Comparison of ENCODE assay signal across 8 cellular contexts in genomic region chr6:32154514-32155161, GRCh38.
DNase-seq lines count a peak whose midpoint lies in the region; TF ChIP-seq lines count a peak whose summit lies in the region.

No MANE protein-coding gene starts in this region.

- TF ChIP-seq POLR2A in erythroblast (IDR thresholded peaks at IDR 0.05; ENCODE audit: low read length) = peak; percentile 76

- H3K9me3 ChIP-seq in NT2/D1 (ENCODE audit: insufficient read depth, low read length) (no peaks in the 10 kb centered on the region), muscle layer of duodenum (ENCODE audit: control insufficient read depth in 1 of 2, low read length in 2 of 2) (no peaks in the 10 kb centered on the region), subcutaneous abdominal adipose tissue (ENCODE audit: control insufficient read depth in 5 of 5, low read length in 5 of 5) (no peaks in the 10 kb centered on the region)

- H3K4me3 ChIP-seq in GM12864 (ENCODE audit: low read depth, low read length) (peak overlapping the region; percentile 57), NT2/D1 (ENCODE audit: insufficient read length, low read depth) (peak overlapping the region; percentile 84), muscle layer of duodenum (ENCODE audit: low read depth in 1 of 2, low read length in 2 of 2) (peak overlapping the region; percentile 86 to 93), subcutaneous abdominal adipose tissue (ENCODE audit: low read depth in 1 of 5, low read length in 5 of 5) (peak overlapping the region; percentile 91 to 96 (median 94))

- no peak for DNase-seq in GM12864 (ENCODE audit: low read depth)
- DNase-seq in HK-2 (ENCODE audit: unreplicated experiment) = peak; percentile 63
- no peak for DNase-seq in NT2/D1 (ENCODE audit: low read depth, low spot score)
- peak; percentile 66 for DNase-seq in activated T-cell treated with anti-CD3 and anti-CD28 coated beads, Interleukin-2, amount 50 U/mL, for 1 hour
- DNase-seq in erythroblast (lab: John Stamatoyannopoulos, UW) = peak in 1 of 2 experiments; percentile 90
- DNase-seq in retina = no peak

- H3K9ac ChIP-seq in NT2/D1 (ENCODE audit: insufficient read length, low read depth) (peak overlapping the region; percentile 93), subcutaneous abdominal adipose tissue (ENCODE audit: low read length in 5 of 5) (peak overlapping the region; percentile 57 to 85 (median 77))

- H3K27ac ChIP-seq in muscle layer of duodenum (ENCODE audit: low read length) (peak overlapping the region; percentile 82), subcutaneous abdominal adipose tissue (ENCODE audit: low read depth, low read length) (peak overlapping the region; percentile 90)

- H3K4me1 ChIP-seq in NT2/D1 (ENCODE audit: insufficient read depth, insufficient read length) = peaks cover 4% of the 10 kb centered on the region
- peaks cover 6 to 48% of the 10 kb centered on the region in 2 donors for H3K4me1 ChIP-seq in muscle layer of duodenum (ENCODE audit: control insufficient read depth in 1 of 2, insufficient read depth in 2 of 2, low read length in 2 of 2)
- peaks cover 0 to 41% (median 39%) of the 10 kb centered on the region in 5 donors for H3K4me1 ChIP-seq in subcutaneous abdominal adipose tissue (ENCODE audit: control insufficient read depth in 5 of 5, insufficient read depth in 5 of 5, low read length in 5 of 5)

- peak; percentile 44 for TF ChIP-seq CTCF in GM12864 (IDR thresholded peaks at IDR 0.05; ENCODE audit: low read depth, low read length, missing control alignments)

- H3K36me3 ChIP-seq in NT2/D1 (ENCODE audit: insufficient read depth, insufficient read length, low read length) = peaks cover 37% of the 10 kb centered on the region
- peaks cover 17 to 29% of the 10 kb centered on the region in 2 donors for H3K36me3 ChIP-seq in muscle layer of duodenum (ENCODE audit: control insufficient read depth in 1 of 2, insufficient read depth in 2 of 2, low read length in 2 of 2)
- H3K36me3 ChIP-seq in subcutaneous abdominal adipose tissue (ENCODE audit: control insufficient read depth in 5 of 5, insufficient read depth in 5 of 5, low read length in 5 of 5) = peaks cover 4 to 29% (median 26%) of the 10 kb centered on the region in 5 donors

- H3K27me3 ChIP-seq in NT2/D1 (ENCODE audit: insufficient read depth, insufficient read length) = peaks cover 3% of the 10 kb centered on the region
- H3K27me3 ChIP-seq in muscle layer of duodenum (ENCODE audit: low read depth, low read length) = no peaks in the 10 kb centered on the region
- peaks cover 0 to 11% (median 3%) of the 10 kb centered on the region in 5 donors for H3K27me3 ChIP-seq in subcutaneous abdominal adipose tissue (ENCODE audit: control insufficient read depth in 5 of 5, insufficient read depth in 4 of 5, low read length in 5 of 5)

Comparison
In these comparisons a context has a peak if more than half of its experiments do, and no peak if none do; other contexts are left out.
1. DNase-seq: peak in HK-2 (single experiment) and activated T-cell treated with anti-CD3 and anti-CD28 coated beads, Interleukin-2, amount 50 U/mL, for 1 hour (single experiment); none in GM12864 (single experiment), NT2/D1 (single experiment) and retina (single experiment).
2. Peak in every context shown above with its lines, with median percentiles within 50 percentile points of each other: H3K4me3 ChIP-seq.